In genomic region chr5:36152324-36153298, GRCh38 we compare ENCODE assay signal across 8 cellular contexts. TPM values are rescaled to one million over a fixed set of nuclear protein-coding genes. Genes with fewer than 3 reads are reported as not detected.
A peak's percentile ranks its signal among the peaks of the same experiment; 100 is the strongest.
DNase-seq lines count a peak whose midpoint lies in the region; ATAC-seq, FAIRE-seq and TF ChIP-seq lines count a peak whose summit lies in the region.

No MANE protein-coding gene starts in this region.

- H3K4ac ChIP-seq in mesendoderm (ENCODE audit: low read depth, low read length): peak overlapping the region; percentile 60

- H3K79me1 ChIP-seq in mesendoderm (ENCODE audit: low read length): peaks cover 9% of the 10 kb centered on the region

- H3K4me2 ChIP-seq in OCI-LY7 (ENCODE audit: low read length) (peak overlapping the region; percentile 81), mesendoderm (ENCODE audit: low read length) (peak overlapping the region; percentile 77)

- peak overlapping the region; percentile 93 for H3K56ac ChIP-seq in mesendoderm (ENCODE audit: low read length)

- no peak overlapping the region for H4K5ac ChIP-seq in mesendoderm (ENCODE audit: low read length)

- no peak overlapping the region for H2BK15ac ChIP-seq in mesendoderm (replicated peaks; ENCODE audit: low read depth)

- H3K4me1 Mint-ChIP-seq in dendritic cell treated with granulocyte-macrophage colony-stimulating factor and Interleukin-4, amounts not matched to agents 40 ng/mL and 50 ng/mL, for 4 days (ENCODE audit: low read depth): peaks cover 60% of the 10 kb centered on the region

- H3K36me3 ChIP-seq in ES-I3 (ENCODE audit: insufficient read depth, low read length): peaks cover 7% of the 10 kb centered on the region
- peaks cover 48% of the 10 kb centered on the region for H3K36me3 ChIP-seq in OCI-LY7 (ENCODE audit: insufficient read depth, low read length)
- peaks cover 2% of the 10 kb centered on the region for H3K36me3 ChIP-seq in mesendoderm (ENCODE audit: control insufficient read depth, insufficient read depth, low read length)

- H3K23ac ChIP-seq in mesendoderm (ENCODE audit: low read length): peak overlapping the region; percentile 59

- H4K20me1 ChIP-seq in OCI-LY7 (ENCODE audit: insufficient read depth, low read length): no peaks in the 10 kb centered on the region

- peak; percentile 20 for DNase-seq in OCI-LY7 (ENCODE audit: low spot score)
- DNase-seq in mesendoderm: peak; percentile 46
- DNase-seq in H54 (ENCODE audit: insufficient read length, low spot score): no peak
- no peak for DNase-seq in NCI-H1436 (lab: John Stamatoyannopoulos, UW)
- DNase-seq in DMS114 treated with DMSO at 0.1 percent for 48 hours (lab: John Stamatoyannopoulos, UW; ENCODE audit: unreplicated experiment): no peak

- TF ChIP-seq POLR2A in H54 (IDR thresholded peaks at IDR 0.05; ENCODE audit: low read depth, low read length): no peak

- no peak for FAIRE-seq in H54 (lab: Jason Lieb, UNC)

- ATAC-seq in GM21723 (IDR thresholded peaks at IDR 0.05; ENCODE audit: unreplicated experiment): peak; percentile 2

- no peak for TF ChIP-seq CTCF in OCI-LY7 (conservative IDR thresholded peaks at IDR 0.05; ENCODE audit: low read length)

- WGBS in mesendoderm (ENCODE audit: extremely low coverage, insufficient coverage, low lambda C conversion rate): no CpG with 5 or more reads among the region's 24 CpGs

- H2AFZ ChIP-seq in OCI-LY7 (ENCODE audit: low read length): peak overlapping the region; percentile 74

- peak overlapping the region; percentile 52 for H2BK5ac ChIP-seq in mesendoderm (ENCODE audit: low read length)

- H3K27me3 Mint-ChIP-seq in dendritic cell treated with granulocyte-macrophage colony-stimulating factor and Interleukin-4, amounts not matched to agents 40 ng/mL and 50 ng/mL, for 4 days: no peaks in the 10 kb centered on the region

- H3K9ac ChIP-seq in ES-I3 (ENCODE audit: low read depth, low read length): peak overlapping the region; percentile 98
- peak overlapping the region; percentile 98 for H3K9ac ChIP-seq in mesendoderm (ENCODE audit: low read length)

- H3K27me3 ChIP-seq in mesendoderm (ENCODE audit: insufficient read depth, low read length, poor library complexity): no peaks in the 10 kb centered on the region

- intact Hi-C loops in OCI-LY7 (cut with micrococcal nuclease; ENCODE audit: unreplicated experiment): loop anchor here (1.0 to 5.0 kb wide), 3 partner anchors 88 to 1235 kb away; partner anchors contain the start of genes BRIX1 and RAD1
- intact Hi-C loops in dendritic cell treated with granulocyte-macrophage colony-stimulating factor and Interleukin-4, amounts not matched to agents 40 ng/mL and 50 ng/mL, for 4 days (cut with micrococcal nuclease): loop anchor here (1.0 to 10.0 kb wide), 4 partner anchors 90 to 1228 kb away; partner anchors contain the start of genes DNAJC21, NIPBL and NUP155

- no peak overlapping the region for H2BK120ac ChIP-seq in mesendoderm (ENCODE audit: low read depth, low read length)

- no peaks in the 10 kb centered on the region for H3K9me2 ChIP-seq in OCI-LY7 (ENCODE audit: insufficient read depth, low read length)

- TSS peak; percentile 78 for BruUV-seq in OCI-LY7 (replicated peaks; lab: Mats Ljungman, UMichigan)

- peak overlapping the region; percentile 42 for H3K27ac ChIP-seq in OCI-LY7 (ENCODE audit: low read depth, low read length, poor library complexity, severe bottlenecking)
- peak overlapping the region; percentile 27 for H3K27ac ChIP-seq in mesendoderm (ENCODE audit: low read depth, low read length)

- H3K4me3 Mint-ChIP-seq in dendritic cell treated with granulocyte-macrophage colony-stimulating factor and Interleukin-4, amounts not matched to agents 40 ng/mL and 50 ng/mL, for 4 days: peak overlapping the region; percentile 94

- POLR2A ChIA-PET in OCI-LY7 (lab: Charles Lee): interaction anchor here (1.0 to 3.2 kb wide), 8 partner anchors 9 to 87 kb away, joined by 3 to 17 read pairs (median 5); no protein-coding TSS in a partner anchor

- H3K18ac ChIP-seq in mesendoderm (ENCODE audit: low read length): peak overlapping the region; percentile 52

- no peaks in the 10 kb centered on the region for H3K9me3 ChIP-seq in ES-I3 (ENCODE audit: control insufficient read depth, insufficient read depth, low read length)
- H3K9me3 ChIP-seq in OCI-LY7 (ENCODE audit: low read length): no peaks in the 10 kb centered on the region

- no peaks in the 10 kb centered on the region for H3K9me3 Mint-ChIP-seq in dendritic cell treated with granulocyte-macrophage colony-stimulating factor and Interleukin-4, amounts not matched to agents 40 ng/mL and 50 ng/mL, for 4 days

- CTCF ChIA-PET in OCI-LY7 (lab: Charles Lee; ENCODE audit: unreplicated experiment): interaction anchor here (0.7 kb wide), 1 partner anchor 90 kb away, joined by 3 read pairs; no protein-coding TSS in a partner anchor

- H3K36me3 Mint-ChIP-seq in dendritic cell treated with granulocyte-macrophage colony-stimulating factor and Interleukin-4, amounts not matched to agents 40 ng/mL and 50 ng/mL, for 4 days (ENCODE audit: low read depth): peaks cover 46% of the 10 kb centered on the region

- H2AK5ac ChIP-seq in mesendoderm (ENCODE audit: low read length): no peak overlapping the region

- H4K8ac ChIP-seq in mesendoderm (ENCODE audit: low read depth, low read length): no peak overlapping the region

- H3K4me3 ChIP-seq in OCI-LY7 (ENCODE audit: low read depth, low read length, poor library complexity, severe bottlenecking): peak overlapping the region; percentile 85
- H3K4me3 ChIP-seq in mesendoderm (ENCODE audit: low read length): peak overlapping the region; percentile 97

- 0 out of 2 replicates have a peak, but pooled peaks cover 3% of the 10 kb centered on the region for H3K4me1 ChIP-seq in ES-I3 (ENCODE audit: insufficient read depth, low read length)
- peaks cover 23% of the 10 kb centered on the region for H3K4me1 ChIP-seq in OCI-LY7 (ENCODE audit: insufficient read depth, low read length, poor library complexity, severe bottlenecking)
- H3K4me1 ChIP-seq in mesendoderm (ENCODE audit: control insufficient read depth, low read depth, low read length): peaks cover 11% of the 10 kb centered on the region

- peak overlapping the region; percentile 90 for H3K27ac Mint-ChIP-seq in dendritic cell treated with granulocyte-macrophage colony-stimulating factor and Interleukin-4, amounts not matched to agents 40 ng/mL and 50 ng/mL, for 4 days

- H3K79me2 ChIP-seq in OCI-LY7 (ENCODE audit: insufficient read depth, low read depth, low read length): peaks cover 90% of the 10 kb centered on the region
- H3K79me2 ChIP-seq in mesendoderm (ENCODE audit: control insufficient read depth, insufficient read depth, low read length): peaks cover 31% of the 10 kb centered on the region

RNA-seq across cellular contexts. Expression of gene SKP2, which starts 0.7 kb away (rescaled TPM):
- 70.5 and 71.8 TPM in 2 replicates for total RNA-seq in OCI-LY7 (2014; rRNA removed; shearing (Covaris generic))
- 74.0 and 81.1 TPM in 2 replicates for total RNA-seq in OCI-LY7 (2022)
- polyA plus RNA-seq in mesendoderm (2013, experiment 1 of 2): 157 TPM
- 157 TPM for polyA plus RNA-seq in mesendoderm (2013, experiment 2 of 2)

RNA-seq across cellular contexts. Expression of gene LMBRD2, which starts 0.9 kb away (rescaled TPM):
- total RNA-seq in OCI-LY7 (2014; rRNA removed; shearing (Covaris generic)): 9.1 and 32.0 TPM in 2 replicates
- 18.3 and 23.2 TPM in 2 replicates for total RNA-seq in OCI-LY7 (2022)
- 3.1 TPM for polyA plus RNA-seq in mesendoderm (2013, experiment 1 of 2)
- polyA plus RNA-seq in mesendoderm (2013, experiment 2 of 2): 2.3 TPM

Comparison
In these comparisons a context has a peak if more than half of its experiments do, and no peak if none do; other contexts are left out.
1. DNase-seq: peak in OCI-LY7 (single experiment) and mesendoderm (single experiment); none in H54 (single experiment), NCI-H1436 (single experiment) and DMS114 treated with DMSO at 0.1 percent for 48 hours (single experiment).